ENCODE assay signal across 7 cellular contexts in genomic region chr16:25126820-25127232, GRCh38. TPM values are rescaled to one million over a fixed set of nuclear protein-coding genes. Genes with fewer than 3 reads are reported as not detected.
DNase-seq lines count a peak whose midpoint lies in the region; ATAC-seq and TF ChIP-seq lines count a peak whose summit lies in the region.

No MANE protein-coding gene starts in this region.

- H3K9me3 Mint-ChIP-seq in activated CD8-positive, alpha-beta T cell treated with anti-CD3 and anti-CD28 coated beads for 36 hours: no peaks in the 10 kb centered on the region

- H3K4me3 Mint-ChIP-seq in activated CD8-positive, alpha-beta T cell treated with anti-CD3 and anti-CD28 coated beads for 36 hours: no peak overlapping the region

- no peak overlapping the region for H3K4me3 ChIP-seq in retinal pigment epithelial cell (ENCODE audit: low read length)

- H3K4me1 Mint-ChIP-seq in activated CD8-positive, alpha-beta T cell treated with anti-CD3 and anti-CD28 coated beads for 36 hours (ENCODE audit: low read depth): peaks cover 31% of the 10 kb centered on the region

- H3K27ac Mint-ChIP-seq in activated CD8-positive, alpha-beta T cell treated with anti-CD3 and anti-CD28 coated beads for 36 hours: no peak overlapping the region

- DNase-seq in GM04503 (ENCODE audit: low read depth): peak; percentile 42
- peak; percentile 81 for DNase-seq in MV-4-11 (lab: John Stamatoyannopoulos, UW)
- DNase-seq in activated CD8-positive, alpha-beta T cell treated with anti-CD3 and anti-CD28 coated beads for 36 hours: peak; percentile 66
- DNase-seq in fibroblast of the conjunctiva (ENCODE audit: low read depth): peak; percentile 53
- DNase-seq in retinal pigment epithelial cell (ENCODE audit: low read depth): peak; percentile 54

- CTCF ChIA-PET in activated CD8-positive, alpha-beta T cell treated with anti-CD3 and anti-CD28 coated beads for 36 hours (lab: Charles Lee): interaction anchor here (0.6 to 2.5 kb wide), 15 partner anchors 9 to 1367 kb away, joined by 3 to 23 read pairs (median 4); no protein-coding TSS in a partner anchor

- POLR2A ChIA-PET in activated CD8-positive, alpha-beta T cell treated with anti-CD3 and anti-CD28 coated beads for 36 hours (lab: Charles Lee): interaction anchor here (0.5 to 0.6 kb wide), 2 partner anchors 29 to 1487 kb away, joined by 3 read pairs; no protein-coding TSS in a partner anchor

- peak; percentile 86 for ATAC-seq in activated CD8-positive, alpha-beta T cell treated with anti-CD3 and anti-CD28 coated beads for 36 hours
- no peak for ATAC-seq in GM21367 (IDR thresholded peaks at IDR 0.05; ENCODE audit: unreplicated experiment)
- no peak for ATAC-seq in GM18511 (IDR thresholded peaks at IDR 0.05; ENCODE audit: unreplicated experiment)

- H3K27me3 Mint-ChIP-seq in activated CD8-positive, alpha-beta T cell treated with anti-CD3 and anti-CD28 coated beads for 36 hours: no peaks in the 10 kb centered on the region

- peaks cover 5% of the 10 kb centered on the region for H3K36me3 Mint-ChIP-seq in activated CD8-positive, alpha-beta T cell treated with anti-CD3 and anti-CD28 coated beads for 36 hours (ENCODE audit: low read depth)

- peak; percentile 77 for TF ChIP-seq CTCF in activated CD8-positive, alpha-beta T cell treated with anti-CD3 and anti-CD28 coated beads for 36 hours (IDR thresholded peaks at IDR 0.05)
- TF ChIP-seq CTCF in retinal pigment epithelial cell (conservative IDR thresholded peaks at IDR 0.05; ENCODE audit: low read depth, low read length): peak; percentile 71

- intact Hi-C loops in activated CD8-positive, alpha-beta T cell treated with anti-CD3 and anti-CD28 coated beads for 36 hours (cut with micrococcal nuclease): loop anchor here (1.0 to 2.0 kb wide), 2 partner anchors 73 to 98 kb away; no protein-coding TSS in a partner anchor

RNA-seq across cellular contexts. Expression of gene LCMT1, which starts 15.3 kb away (rescaled TPM):
- total RNA-seq in activated CD8-positive, alpha-beta T cell treated with anti-CD3 and anti-CD28 coated beads for 36 hours: 10 to 100 TPM; 37.1 to 40.7 TPM
